21 cellular contexts compared by ENCODE assay signal in the genomic region with DNA sequence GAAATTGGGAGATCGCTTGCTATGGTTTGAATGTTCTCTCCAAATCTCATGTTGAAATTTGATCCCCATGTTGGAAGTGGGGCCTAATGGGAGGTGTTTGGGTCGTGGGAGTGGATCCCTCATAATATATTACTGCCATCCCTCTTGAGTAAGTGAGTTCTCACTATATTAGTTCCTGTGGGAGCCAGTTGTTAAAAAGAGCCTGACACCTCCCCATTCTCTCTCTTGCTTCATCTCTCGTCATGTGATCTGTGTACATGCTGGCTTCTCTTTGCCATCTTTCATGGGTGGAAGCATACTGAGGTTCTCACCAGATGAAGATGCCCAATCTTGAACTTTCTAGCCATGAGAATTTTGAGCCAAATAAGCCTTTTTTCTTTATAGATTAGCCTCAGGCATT.
"Had no signal": no experiment of that assay in that cellular context is flagged by ENCODE, and none has a peak within 500 bp of the region (broad histone marks: within the 10 kb centered on the region; RNA-seq: fewer than 3 reads in every experiment).

No MANE protein-coding gene starts in this region.

- ATAC-seq: activated CD8-positive, alpha-beta memory T cell treated with anti-CD3 and anti-CD28 coated beads, Interleukin-2, amount 10 ng/mL, durations not matched to agents 7 days and 5 days; body of pancreas; naive thymus-derived CD8-positive, alpha-beta T cell had no signal

- H3K27me3 ChIP-seq: body of pancreas, esophagus muscularis mucosa, hepatocyte, tibial artery had no signal

- H3K27ac Mint-ChIP-seq: activated CD8-positive, alpha-beta memory T cell treated with anti-CD3 and anti-CD28 coated beads, Interleukin-2, amount 10 ng/mL, durations not matched to agents 7 days and 5 days; activated T-cell treated with anti-CD3 and anti-CD28 coated beads, Interleukin-2, amount 50 U/mL, for 24 hours had no signal

- H3K4me3 Mint-ChIP-seq: activated CD8-positive, alpha-beta memory T cell treated with anti-CD3 and anti-CD28 coated beads, Interleukin-2, amount 10 ng/mL, durations not matched to agents 7 days and 5 days; activated T-cell treated with anti-CD3 and anti-CD28 coated beads, Interleukin-2, amount 50 U/mL, for 24 hours; naive thymus-derived CD8-positive, alpha-beta T cell had no signal

- H3K9me3 ChIP-seq: body of pancreas had no signal

- H3K27ac ChIP-seq: body of pancreas, esophagus muscularis mucosa, hepatocyte, left ventricle myocardium inferior, tibial artery had no signal

- H3K36me3 ChIP-seq: esophagus muscularis mucosa, left ventricle myocardium inferior, tibial artery had no signal

- H3K27me3 Mint-ChIP-seq: activated CD8-positive, alpha-beta memory T cell treated with anti-CD3 and anti-CD28 coated beads, Interleukin-2, amount 10 ng/mL, durations not matched to agents 7 days and 5 days; activated T-cell treated with anti-CD3 and anti-CD28 coated beads, Interleukin-2, amount 50 U/mL, for 24 hours; naive thymus-derived CD8-positive, alpha-beta T cell had no signal

- DNase-seq: activated CD4-positive, alpha-beta T cell treated with anti-CD3 and anti-CD28 coated beads for 1 hour; activated CD4-positive, alpha-beta T cell treated with anti-CD3 and anti-CD28 coated beads, Interleukin-2, amount 50 U/mL, for 4 hours; activated CD8-positive, alpha-beta memory T cell treated with anti-CD3 and anti-CD28 coated beads, Interleukin-2, amount 10 ng/mL, durations not matched to agents 7 days and 5 days; activated naive CD4-positive, alpha-beta T cell treated with anti-CD3 and anti-CD28 coated beads, Interleukin-2, amount 50 U/mL, for 16 hours; activated T-cell treated with anti-CD3 and anti-CD28 coated beads, Interleukin-2, amount 50 U/mL, for 24 hours; amygdala; body of pancreas; central memory CD4-positive, alpha-beta T cell; cortex of kidney; effector CD4-positive, alpha-beta T cell; left ventricle myocardium inferior; naive thymus-derived CD8-positive, alpha-beta T cell; occipital lobe; stimulated activated CD4-positive, alpha-beta T cell treated with anti-CD3 and anti-CD28 coated beads, Interleukin-15, amount 100 ng/mL, for 24 hours; stimulated activated CD4-positive, alpha-beta T cell treated with anti-CD3 and anti-CD28 coated beads, Interleukin-4, amount 100 ng/mL, for 24 hours; stimulated activated naive CD4-positive, alpha-beta T cell; T-helper 1 cell; T1000; tibial artery had no signal

- H3K4me3 ChIP-seq: body of pancreas, esophagus muscularis mucosa, hepatocyte, left ventricle myocardium inferior, tibial artery had no signal
